In the genomic region with DNA sequence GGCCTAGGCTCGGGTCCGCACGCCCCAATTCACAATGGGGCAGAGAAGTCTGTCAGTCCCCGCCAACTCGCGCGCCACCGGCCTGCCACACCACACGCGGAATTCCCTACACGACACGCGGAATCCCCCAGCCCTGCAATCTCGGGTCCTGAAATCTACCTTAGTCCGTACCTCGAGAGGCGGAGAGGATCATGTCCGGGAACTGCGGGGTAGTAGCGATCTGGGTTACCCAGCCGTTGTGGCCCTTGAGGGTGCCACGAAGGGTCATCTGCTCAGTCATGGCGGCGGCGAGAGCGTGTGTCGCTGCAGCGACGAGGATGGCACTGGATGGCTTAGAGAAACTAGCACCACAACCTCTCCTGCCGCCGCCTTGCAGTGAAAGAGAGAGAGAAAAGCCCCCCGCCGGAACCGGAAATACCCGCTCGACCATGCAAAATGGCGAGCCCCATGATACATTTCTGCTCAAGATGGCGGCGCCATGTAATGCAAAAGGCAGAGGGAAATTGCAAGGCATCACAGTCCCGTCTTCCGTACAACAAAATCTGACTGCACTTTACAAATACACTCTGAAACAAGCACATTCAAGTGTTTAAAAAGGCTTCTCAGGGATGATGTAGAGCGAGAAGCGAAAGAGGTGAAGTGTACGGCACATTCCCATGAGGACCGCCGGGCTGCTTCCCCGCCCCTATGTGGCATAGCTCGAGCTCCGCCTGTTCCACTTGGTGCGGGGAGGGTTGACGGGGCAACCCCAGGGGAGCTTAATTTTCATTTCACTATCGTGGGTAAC, we compare ENCODE assay signal across 8 cellular contexts. TPM values are rescaled to one million over a fixed set of nuclear protein-coding genes. Genes with fewer than 3 reads are reported as not detected.
DNase-seq lines count a peak whose midpoint lies in the region; TF ChIP-seq lines count a peak whose summit lies in the region.

A gene (minus strand): TSS at position 386 of the 787 bp plus-strand sequence. CDS start 106 bp downstream, at position 280.

- TF ChIP-seq CTCF in osteoblast (IDR thresholded peaks at IDR 0.05; ENCODE audit: extremely low read depth, low read depth, low read length), result no peak

- H3K9me3 ChIP-seq in osteoblast (ENCODE audit: low read depth, low read length) (no peaks in the 10 kb centered on the region), thymus (ENCODE audit: control insufficient read depth) (no peaks in the 10 kb centered on the region)

- peak within 1 kb of the TSS; percentile 100 for H3K4me2 ChIP-seq in osteoblast (ENCODE audit: insufficient read depth, low read length)

- peaks cover 47% of the 10 kb centered on the region for H4K20me1 ChIP-seq in osteoblast (ENCODE audit: insufficient read depth, low read length)

- H3K27ac ChIP-seq in osteoblast (ENCODE audit: low read depth, low read length) (peak within 1 kb of the TSS; percentile 95), thymus (ENCODE audit: low read depth) (peak within 1 kb of the TSS; percentile 97)

- peaks cover 42% of the 10 kb centered on the region for H3K4me1 ChIP-seq in osteoblast (ENCODE audit: insufficient read depth, low read length)
- peaks cover 36% of the 10 kb centered on the region for H3K4me1 ChIP-seq in thymus (ENCODE audit: control insufficient read depth, insufficient read depth, low read length)

- H3K27me3 ChIP-seq in osteoblast (ENCODE audit: insufficient read depth, low read length) (no peaks in the 10 kb centered on the region), thymus (ENCODE audit: control insufficient read depth, insufficient read depth) (no peaks in the 10 kb centered on the region)

- under 1% methylated on average over 52 of the region's 52 CpGs for WGBS in thymus

- peaks cover 84% of the 10 kb centered on the region for H3K79me2 ChIP-seq in osteoblast (ENCODE audit: insufficient read depth, low read length)

- H2AFZ ChIP-seq in osteoblast (ENCODE audit: low read length), result peak within 1 kb of the TSS; percentile 99

- peak within 1 kb of the TSS; percentile 99 for H3K4me3 ChIP-seq in osteoblast (ENCODE audit: insufficient read depth, low read length)
- H3K4me3 ChIP-seq in thymus (ENCODE audit: low read length), result peak within 1 kb of the TSS; percentile 74

- DNase-seq in EH (ENCODE audit: low read depth) (peak; percentile 91), H4 (ENCODE audit: low spot score) (peak; percentile 89), M059J (ENCODE audit: low read depth) (peak; percentile 88), foreskin melanocyte (peak; percentile 94), osteoblast (ENCODE audit: insufficient read length, low spot score, missing footprints) (peak; percentile 95), NCI-H1930 (lab: John Stamatoyannopoulos, UW) (no peak)
- peak; percentile 79 to 81 for DNase-seq in activated T-helper 1 cell treated with anti-CD3 and anti-CD28 coated beads, Interleukin-2, amount 50 U/mL, for 16 hours (ENCODE audit: low read depth in 1 of 2, low spot score in 1 of 2)

- H3K36me3 ChIP-seq in osteoblast (ENCODE audit: insufficient read depth, low read length) (peaks cover 43% of the 10 kb centered on the region), thymus (ENCODE audit: control insufficient read depth, insufficient read depth) (peaks cover 35% of the 10 kb centered on the region)

RNA-seq across cellular contexts. Expression of the gene that starts here (rescaled TPM):
- 4,964 and 5,175 TPM in 2 replicates for total RNA-seq in H4 (2014; rRNA removed; shearing (Covaris generic))
- 1,818 and 1,864 TPM in 2 replicates for total RNA-seq in M059J (2014; rRNA removed; shearing (Covaris generic))
- 3,800 and 4,007 TPM in 2 replicates for total RNA-seq in osteoblast
- polyA plus RNA-seq in thymus, result 2,214 TPM

Comparison
In these comparisons a context has a peak if more than half of its experiments do, and no peak if none do; other contexts are left out.
1. DNase-seq: peak in EH (single experiment), H4 (single experiment), M059J (single experiment), activated T-helper 1 cell treated with anti-CD3 and anti-CD28 coated beads, Interleukin-2, amount 50 U/mL, for 16 hours (2 of 2), foreskin melanocyte (single experiment) and osteoblast (single experiment); none in NCI-H1930 (0 of 2).